In genomic region chr1:45339694-45340558, GRCh38 we compare ENCODE assay signal across 8 cellular contexts. TPM values are rescaled to one million over a fixed set of nuclear protein-coding genes. Genes with fewer than 3 reads are reported as not detected.
DNase-seq lines count a peak whose midpoint lies in the region; ATAC-seq and TF ChIP-seq lines count a peak whose summit lies in the region.

Gene MUTYH, minus strand, starts transcription at chr1:45340440. Its CDS starts 5,935 bp downstream, at chr1:45334505.
Gene TOE1, plus strand, starts transcription at chr1:45340170. Its CDS starts 83 bp downstream, at chr1:45340253.

- peaks cover 13% of the 10 kb centered on the region for H3K36me3 Mint-ChIP-seq in activated naive CD8-positive, alpha-beta T cell

- H3K4me3 Mint-ChIP-seq in activated naive CD8-positive, alpha-beta T cell = peak within 1 kb of the TSS; percentile 100

- DNase-seq in NCI-H1105 treated with DMSO at 0.1 percent for 48 hours (lab: John Stamatoyannopoulos, UW) (peak; percentile 94), SKM-1 treated with dmso at 0.1 percent for 144 hours (lab: John Stamatoyannopoulos, UW; ENCODE audit: unreplicated experiment) (peak; percentile 95), glomerular visceral epithelial cell (ENCODE audit: extremely low spot score) (peak; percentile 95), occipital lobe (lab: John Stamatoyannopoulos, UW) (peak; percentile 88)

- TF ChIP-seq POLR2A in GM10847 (IDR thresholded peaks at IDR 0.05; ENCODE audit: extremely low read depth, insufficient read length) = peak; percentile 65

- H3K4me1 Mint-ChIP-seq in activated naive CD8-positive, alpha-beta T cell (ENCODE audit: low read depth) = peaks cover 47% of the 10 kb centered on the region

- ATAC-seq in HG02642 (IDR thresholded peaks at IDR 0.05; ENCODE audit: poor library complexity, unreplicated experiment) = peak; percentile 87

- H3K27me3 Mint-ChIP-seq in activated naive CD8-positive, alpha-beta T cell = no peaks in the 10 kb centered on the region

- H3K9me3 Mint-ChIP-seq in activated naive CD8-positive, alpha-beta T cell (ENCODE audit: low read depth) = no peaks in the 10 kb centered on the region

- H3K27ac Mint-ChIP-seq in activated naive CD8-positive, alpha-beta T cell = peak within 1 kb of the TSS; percentile 100

- H3K27ac ChIP-seq in temporal lobe (ENCODE audit: low read depth, low read length) = peak within 1 kb of the TSS; percentile 94

RNA-seq across cellular contexts. Expression of gene MUTYH, which starts in this region (rescaled TPM):
- total RNA-seq in occipital lobe (23.2 TPM), temporal lobe (15.0 TPM)

RNA-seq across cellular contexts. Expression of gene TOE1, which starts in this region (rescaled TPM):
- 5.1 TPM for total RNA-seq in occipital lobe
- 4.4 TPM for total RNA-seq in temporal lobe

Comparison
In these comparisons a context has a peak if more than half of its experiments do, and no peak if none do; other contexts are left out.
1. Peak in every context shown above with its lines: DNase-seq, ATAC-seq and H3K27ac ChIP-seq.